In genomic region chr14:49909016-49909415, GRCh38 we compare ENCODE assay signal across 20 cellular contexts. TPM values are rescaled to one million over a fixed set of nuclear protein-coding genes. Genes with fewer than 3 reads are reported as not detected.
DNase-seq lines count a peak whose midpoint lies in the region; ATAC-seq, FAIRE-seq and TF ChIP-seq lines count a peak whose summit lies in the region.
"Had no signal": no experiment of that assay in that cellular context is flagged by ENCODE, and none has a peak within 500 bp of the region (broad histone marks: within the 10 kb centered on the region; RNA-seq: fewer than 3 reads in every experiment).

No MANE protein-coding gene starts in this region.

- peak overlapping the region; percentile 90; the same call in 1 of the 2 replicates for H3K27ac ChIP-seq in Panc1 (ENCODE audit: low read length)
- peak overlapping the region; percentile 93 for H3K27ac ChIP-seq in osteoblast (ENCODE audit: low read depth, low read length)
- peak overlapping the region in 1 of 5 donors; percentile 77 for H3K27ac ChIP-seq in stomach

- no TSS peak for BruUV-seq in Panc1 (replicated peaks; lab: Mats Ljungman, UMichigan)

- in situ Hi-C loops in Panc1 (cut with HindIII; ENCODE audit: low pct_unique_long_range_greater_than_20kb, low sequenced_read_pairs), result no loop called here

- H3K4me1 ChIP-seq in Panc1 (ENCODE audit: control insufficient read depth, insufficient read depth, low read length), result peaks cover 33% of the 10 kb centered on the region
- peaks cover 30% of the 10 kb centered on the region for H3K4me1 ChIP-seq in osteoblast (ENCODE audit: insufficient read depth, low read length)
- H3K4me1 ChIP-seq in stomach, result peaks cover 0 to 33% (median 6%) of the 10 kb centered on the region in 4 donors

- no peak overlapping the region for H3K4me3 ChIP-seq in Panc1 (ENCODE audit: low read depth in 2 of 2, low read length in 2 of 2)
- no peak overlapping the region for H3K4me3 ChIP-seq in osteoblast (ENCODE audit: insufficient read depth, low read length)
- H3K4me3 ChIP-seq in stomach, result no peak overlapping the region
- H3K4me3 ChIP-seq: GM23248, HAP-1 had no signal

- WGBS in stomach, 5 donors, result 73 to 80% (median 77%) methylated on average over 4 of the region's 4 CpGs

- peak; percentile 21 for FAIRE-seq in endometrium (lab: Jason Lieb, UNC)

- H3K4me2 ChIP-seq in osteoblast (ENCODE audit: insufficient read depth, low read length), result no peak overlapping the region

- H3K36me3 Mint-ChIP-seq in CD14-positive monocyte, result no peaks in the 10 kb centered on the region

- H3K4me3 Mint-ChIP-seq in CD14-positive monocyte, result no peak overlapping the region
- H3K4me3 Mint-ChIP-seq: B cell; CD4-positive, alpha-beta T cell had no signal

- no peaks in the 10 kb centered on the region for H4K20me1 ChIP-seq in osteoblast (ENCODE audit: insufficient read depth, low read length)

- no peak for TF ChIP-seq CTCF in CD14-positive monocyte (IDR thresholded peaks at IDR 0.05)
- TF ChIP-seq CTCF in Panc1 (IDR thresholded peaks at IDR 0.05), result no peak
- no peak for TF ChIP-seq CTCF in osteoblast (IDR thresholded peaks at IDR 0.05; ENCODE audit: extremely low read depth, low read depth, low read length)
- no peak for TF ChIP-seq CTCF in stomach (IDR thresholded peaks at IDR 0.05)

- CTCF ChIA-PET in Panc1 (lab: Charles Lee), result no interaction called here

- no peaks in the 10 kb centered on the region for H3K79me2 ChIP-seq in osteoblast (ENCODE audit: insufficient read depth, low read length)

- ATAC-seq in Panc1 (no peak), GM19463 (IDR thresholded peaks at IDR 0.05; ENCODE audit: unreplicated experiment) (no peak), HG02973 (IDR thresholded peaks at IDR 0.05; ENCODE audit: unreplicated experiment) (no peak)
- ATAC-seq: Right ventricle myocardium inferior had no signal

- H3K9me3 Mint-ChIP-seq in CD14-positive monocyte, result no peaks in the 10 kb centered on the region
- H3K9me3 Mint-ChIP-seq: CD4-positive, alpha-beta T cell had no signal

- H3K27me3 Mint-ChIP-seq in CD14-positive monocyte (ENCODE audit: low read depth in 3 of 3), result no peaks in the 10 kb centered on the region
- H3K27me3 Mint-ChIP-seq: B cell; CD4-positive, alpha-beta T cell had no signal

- no peak overlapping the region for H2AFZ ChIP-seq in osteoblast (ENCODE audit: low read length)
- H2AFZ ChIP-seq: GM23248 had no signal

- peaks cover 48% of the 10 kb centered on the region for H3K4me1 Mint-ChIP-seq in CD14-positive monocyte

- peak overlapping the region; percentile 93 to 99 (median 96) for H3K27ac Mint-ChIP-seq in CD14-positive monocyte
- H3K27ac Mint-ChIP-seq: B cell; CD4-positive, alpha-beta T cell had no signal

- DNase-seq in CD14-positive monocyte (ENCODE audit: low spot score), result no peak
- DNase-seq in Panc1 (ENCODE audit: low read depth, low spot score), result no peak
- no peak for DNase-seq in osteoblast (ENCODE audit: insufficient read length, low spot score, missing footprints)
- no peak for DNase-seq in stomach
- DNase-seq: Caco-2; CD4-positive, alpha-beta T cell; GDM1; MM.1S; NCI-H1092; NCI-H1436 treated with DMSO at 0.1 percent for 48 hours; NCI-H2029; NCI-H345; NCI-H524 treated with DMSO at 0.1 percent for 48 hours had no signal

- TF ChIP-seq EP300 in stomach (IDR thresholded peaks at IDR 0.05), result no peak

- POLR2A ChIA-PET in Panc1 (lab: Charles Lee), result no interaction called here

- H3K9me3 ChIP-seq in Panc1 (ENCODE audit: control insufficient read depth, insufficient read depth, low read depth, low read length), result no peaks in the 10 kb centered on the region
- no peaks in the 10 kb centered on the region for H3K9me3 ChIP-seq in osteoblast (ENCODE audit: low read depth, low read length)
- H3K9me3 ChIP-seq in stomach, result no peaks in the 10 kb centered on the region
- H3K9me3 ChIP-seq: Caco-2, HAP-1 had no signal

- no peak for TF ChIP-seq POLR2A in stomach (IDR thresholded peaks at IDR 0.05)

- intact Hi-C loops in CD14-positive monocyte (cut with micrococcal nuclease) (loop anchor here in 1 of 2 donors (5.0 kb wide), 1 partner anchor 153 kb away; no protein-coding TSS in a partner anchor), Panc1 (cut with micrococcal nuclease; ENCODE audit: unreplicated experiment) (no loop called here), stomach (cut with DNase I; ENCODE audit: low total_unique reads) (no loop called here)

- H3K27me3 ChIP-seq in Panc1 (ENCODE audit: control insufficient read depth, insufficient read depth, low read length) (no peaks in the 10 kb centered on the region), osteoblast (ENCODE audit: insufficient read depth, low read length) (no peaks in the 10 kb centered on the region), stomach (no peaks in the 10 kb centered on the region)

- no peaks in the 10 kb centered on the region for H3K36me3 ChIP-seq in Panc1 (ENCODE audit: control insufficient read depth, insufficient read depth, low read length)
- H3K36me3 ChIP-seq in osteoblast (ENCODE audit: insufficient read depth, low read length), result no peaks in the 10 kb centered on the region
- no peaks in the 10 kb centered on the region for H3K36me3 ChIP-seq in stomach
- H3K36me3 ChIP-seq: HAP-1 had no signal

RNA-seq across cellular contexts. Expression of gene ARF6, which starts 16.1 kb away (rescaled TPM):
- 100 to 1,000 TPM; 120 to 136 TPM for polyA plus RNA-seq in CD14-positive monocyte
- total RNA-seq in Panc1 (2021; ENCODE audit: unreplicated experiment), result 63.2 TPM
- polyA plus RNA-seq in Panc1 (2012; ENCODE audit: insufficient read length), result 51.1 TPM
- 58.6 and 63.9 TPM in 2 replicates for total RNA-seq in osteoblast
- total RNA-seq in stomach, result 100 to 1,000 TPM in 1 of 5 donors, 10 to 100 TPM in 4; 19.8 to 104 (median 54.9) TPM
- polyA plus RNA-seq in stomach, result 10 to 100 TPM; 31.7 to 61.3 (median 35.0) TPM

RNA-seq across cellular contexts. Expression of gene NEMF, which starts 56.4 kb away (rescaled TPM):
- 10 to 100 TPM; 18.3 to 27.6 TPM for polyA plus RNA-seq in CD14-positive monocyte
- 38.3 TPM for total RNA-seq in Panc1 (2021; ENCODE audit: unreplicated experiment)
- 17.4 TPM for polyA plus RNA-seq in Panc1 (2012; ENCODE audit: insufficient read length)
- 51.3 and 54.3 TPM in 2 replicates for total RNA-seq in osteoblast
- 100 to 1,000 TPM in 4 of 5 donors, 10 to 100 TPM in 1; 35.7 to 478 (median 107) TPM for total RNA-seq in stomach
- polyA plus RNA-seq in stomach, result 10 to 100 TPM; 14.8 to 30.2 (median 22.9) TPM
